ENCODE assay signal across 24 cellular contexts in the genomic region with DNA sequence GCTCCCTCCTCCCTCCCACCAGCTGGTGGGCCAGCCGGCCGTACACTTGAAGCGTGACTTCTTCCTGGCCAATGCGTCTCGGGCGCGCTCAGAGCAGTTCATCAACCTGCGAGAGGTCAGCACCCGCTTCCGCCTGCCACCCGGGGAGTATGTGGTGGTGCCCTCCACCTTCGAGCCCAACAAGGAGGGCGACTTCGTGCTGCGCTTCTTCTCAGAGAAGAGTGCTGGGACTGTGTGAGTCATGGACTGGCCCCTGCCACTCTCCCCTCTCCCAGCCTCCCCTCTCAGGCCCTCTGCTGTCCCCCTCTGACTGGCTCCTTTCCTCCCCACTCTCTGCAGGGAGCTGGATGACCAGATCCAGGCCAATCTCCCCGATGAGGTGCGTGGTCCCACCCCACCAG. TPM values are rescaled to one million over a fixed set of nuclear protein-coding genes. Genes with fewer than 3 reads are reported as not detected.
DNase-seq lines count a peak whose midpoint lies in the region; ATAC-seq and TF ChIP-seq lines count a peak whose summit lies in the region.
"Had no signal": no experiment of that assay in that cellular context is flagged by ENCODE, and none has a peak within 500 bp of the region (broad histone marks: within the 10 kb centered on the region; RNA-seq: fewer than 3 reads in every experiment).

No MANE protein-coding gene starts in this region.

- H3K27ac ChIP-seq in stomach (no peak overlapping the region), lower lobe of right lung (no peak overlapping the region), substantia nigra (ENCODE audit: low read depth, low read length, poor library complexity, severe bottlenecking) (no peak overlapping the region), OCI-LY7 (ENCODE audit: low read depth, low read length, poor library complexity, severe bottlenecking) (no peak overlapping the region)
- H3K27ac ChIP-seq: 22Rv1; BLaER1 treated with 17β-estradiol and CSF1 and Interleukin-3, amounts not matched to agents 10 nM and 100 nM had no signal

- no peaks in the 10 kb centered on the region for H3K27me3 Mint-ChIP-seq in activated CD8-positive, alpha-beta memory T cell treated with anti-CD3 and anti-CD28 coated beads, Interleukin-2, amount 10 ng/mL, durations not matched to agents 7 days and 5 days
- H3K27me3 Mint-ChIP-seq in WTC11 (ENCODE audit: low read depth) = no peaks in the 10 kb centered on the region
- H3K27me3 Mint-ChIP-seq: CD4-positive, alpha-beta memory T cell; IgD-negative memory B cell had no signal

- CTCF ChIA-PET in activated CD8-positive, alpha-beta memory T cell treated with anti-CD3 and anti-CD28 coated beads, Interleukin-2, amount 10 ng/mL, durations not matched to agents 7 days and 5 days (lab: Charles Lee) = interaction anchor here (0.8 to 5.7 kb wide), 3 partner anchors 53 to 109 kb away, joined by 3 to 43 read pairs (median 3); a partner anchor contains a TSS
- CTCF ChIA-PET in WTC11 (lab: Charles Lee) (interaction anchor here (0.7 to 6.3 kb wide), 6 partner anchors 7 to 67 kb away, joined by 3 to 82 read pairs (median 4); a partner anchor contains a TSS), OCI-LY7 (lab: Charles Lee; ENCODE audit: unreplicated experiment) (interaction anchor here (0.6 to 1.0 kb wide), 2 partner anchors 109 to 112 kb away, joined by 3 read pairs; no protein-coding TSS in a partner anchor)

- H3K4me1 Mint-ChIP-seq in activated CD8-positive, alpha-beta memory T cell treated with anti-CD3 and anti-CD28 coated beads, Interleukin-2, amount 10 ng/mL, durations not matched to agents 7 days and 5 days = peaks cover 8% of the 10 kb centered on the region
- H3K4me1 Mint-ChIP-seq in WTC11 = peaks cover 19% of the 10 kb centered on the region

- H3K4me3 Mint-ChIP-seq in activated CD8-positive, alpha-beta memory T cell treated with anti-CD3 and anti-CD28 coated beads, Interleukin-2, amount 10 ng/mL, durations not matched to agents 7 days and 5 days = no peak overlapping the region
- no peak overlapping the region for H3K4me3 Mint-ChIP-seq in WTC11
- H3K4me3 Mint-ChIP-seq: CD4-positive, alpha-beta memory T cell; IgD-negative memory B cell had no signal

- H3K9me2 ChIP-seq in OCI-LY7 (ENCODE audit: insufficient read depth, low read length) = no peaks in the 10 kb centered on the region

- ATAC-seq in activated CD8-positive, alpha-beta memory T cell treated with anti-CD3 and anti-CD28 coated beads, Interleukin-2, amount 10 ng/mL, durations not matched to agents 7 days and 5 days = no peak
- ATAC-seq in WTC11 = no peak
- no peak for ATAC-seq in left lobe of liver
- no peak for ATAC-seq in lower lobe of right lung

- intact Hi-C loops in stomach (cut with DNase I; ENCODE audit: low total_unique reads) (no loop called here), lower lobe of right lung (cut with DNase I) (no loop called here), OCI-LY7 (cut with micrococcal nuclease; ENCODE audit: unreplicated experiment) (no loop called here)

- H3K27ac Mint-ChIP-seq in activated CD8-positive, alpha-beta memory T cell treated with anti-CD3 and anti-CD28 coated beads, Interleukin-2, amount 10 ng/mL, durations not matched to agents 7 days and 5 days = no peak overlapping the region
- H3K27ac Mint-ChIP-seq in WTC11 = 0 out of 2 replicates have a peak overlapping the region, but pooled peaks have one; percentile 65
- H3K27ac Mint-ChIP-seq: CD4-positive, alpha-beta memory T cell; IgD-negative memory B cell had no signal

- no peaks in the 10 kb centered on the region for H3K9me3 ChIP-seq in stomach
- no peaks in the 10 kb centered on the region for H3K9me3 ChIP-seq in lower lobe of right lung
- no peaks in the 10 kb centered on the region for H3K9me3 ChIP-seq in OCI-LY7 (ENCODE audit: low read length)
- H3K9me3 ChIP-seq: BLaER1 treated with 17β-estradiol and CSF1 and Interleukin-3, amounts not matched to agents 10 nM and 100 nM; Caco-2 had no signal

- H3K79me2 ChIP-seq in OCI-LY7 (ENCODE audit: insufficient read depth, low read depth, low read length) = no peaks in the 10 kb centered on the region

- H3K36me3 ChIP-seq in stomach (peaks cover 73 to 99% (median 98%) of the 10 kb centered on the region in 4 donors), lower lobe of right lung (peaks cover 97% of the 10 kb centered on the region), OCI-LY7 (ENCODE audit: insufficient read depth, low read length) (peaks cover 31% of the 10 kb centered on the region; the same call in 1 of the 2 replicates)

- H2AFZ ChIP-seq in OCI-LY7 (ENCODE audit: low read length) = no peak overlapping the region

- H3K4me3 ChIP-seq in stomach (no peak overlapping the region), lower lobe of right lung (no peak overlapping the region), OCI-LY7 (ENCODE audit: low read depth, low read length, poor library complexity, severe bottlenecking) (no peak overlapping the region)
- H3K4me3 ChIP-seq: BLaER1 treated with 17β-estradiol and CSF1 and Interleukin-3, amounts not matched to agents 10 nM and 100 nM had no signal

- no peak for TF ChIP-seq CTCF in WTC11 (IDR thresholded peaks at IDR 0.05)
- TF ChIP-seq CTCF in stomach (IDR thresholded peaks at IDR 0.05) = no peak
- no peak for TF ChIP-seq CTCF in lower lobe of right lung (IDR thresholded peaks at IDR 0.05)
- no peak for TF ChIP-seq CTCF in OCI-LY7 (conservative IDR thresholded peaks at IDR 0.05; ENCODE audit: low read length)

- H4K20me1 ChIP-seq in OCI-LY7 (ENCODE audit: insufficient read depth, low read length) = no peaks in the 10 kb centered on the region

- POLR2A ChIA-PET in WTC11 (lab: Charles Lee) (no interaction called here), OCI-LY7 (lab: Charles Lee) (interaction anchor here (0.5 kb wide), 1 partner anchor 9 kb away, joined by 3 read pairs; no protein-coding TSS in a partner anchor)

- 88 to 98% (median 94%) methylated on average over 10 to 17 of the region's 17 CpGs for WGBS in stomach, 5 donors

- no peak overlapping the region for H3K4me2 ChIP-seq in OCI-LY7 (ENCODE audit: low read length)

- no peak for TF ChIP-seq EP300 in stomach (IDR thresholded peaks at IDR 0.05)

- BruUV-seq in OCI-LY7 (replicated peaks; lab: Mats Ljungman, UMichigan) = no TSS peak

- peak; percentile 51 for DNase-seq in activated CD8-positive, alpha-beta memory T cell treated with anti-CD3 and anti-CD28 coated beads for 24 hours
- DNase-seq in activated CD8-positive, alpha-beta memory T cell treated with anti-CD3 and anti-CD28 coated beads, Interleukin-2, amount 10 ng/mL, durations not matched to agents 7 days and 5 days = no peak
- DNase-seq in WTC11 (ENCODE audit: low spot score) (no peak), left lobe of liver (ENCODE audit: low spot score) (peak; percentile 43), stomach (peak; percentile 20), lower lobe of right lung (no peak), substantia nigra (lab: John Stamatoyannopoulos, UW) (no peak), OCI-LY7 (ENCODE audit: low spot score) (no peak)
- DNase-seq: ACHN; Caco-2; CD4-positive, alpha-beta memory T cell; MV-4-11; NCI-H1105 treated with DMSO at 0.1 percent for 48 hours; NCI-H2029 treated with DMSO at 0.1 percent for 48 hours; NCI-H2171; NCI-H446; NCI-H526; Right ventricle myocardium superior had no signal

- peaks cover 10% of the 10 kb centered on the region for H3K36me3 Mint-ChIP-seq in activated CD8-positive, alpha-beta memory T cell treated with anti-CD3 and anti-CD28 coated beads, Interleukin-2, amount 10 ng/mL, durations not matched to agents 7 days and 5 days
- H3K36me3 Mint-ChIP-seq in WTC11 = peaks cover 41% of the 10 kb centered on the region

- no peak for TF ChIP-seq POLR2A in stomach (IDR thresholded peaks at IDR 0.05)

- H3K27me3 ChIP-seq in stomach (no peaks in the 10 kb centered on the region), lower lobe of right lung (ENCODE audit: low read depth) (no peaks in the 10 kb centered on the region)
- H3K27me3 ChIP-seq: BLaER1 treated with 17β-estradiol and CSF1 and Interleukin-3, amounts not matched to agents 10 nM and 100 nM had no signal

- H3K9me3 Mint-ChIP-seq in activated CD8-positive, alpha-beta memory T cell treated with anti-CD3 and anti-CD28 coated beads, Interleukin-2, amount 10 ng/mL, durations not matched to agents 7 days and 5 days (ENCODE audit: low read depth) = no peaks in the 10 kb centered on the region
- H3K9me3 Mint-ChIP-seq in WTC11 = no peaks in the 10 kb centered on the region
- H3K9me3 Mint-ChIP-seq: CD4-positive, alpha-beta memory T cell; IgD-negative memory B cell had no signal

- H3K4me1 ChIP-seq in stomach (peaks cover 0 to 3% (median 0%) of the 10 kb centered on the region in 4 donors), lower lobe of right lung (peaks cover 14% of the 10 kb centered on the region), OCI-LY7 (ENCODE audit: insufficient read depth, low read length, poor library complexity, severe bottlenecking) (no peaks in the 10 kb centered on the region)
- H3K4me1 ChIP-seq: Caco-2 had no signal

TF ChIP-seq in WTC11, 78 proteins besides CTCF, POLR2A, EP300 and RAD21 (continues in another document):
- TF ChIP-seq RELA (CRISPR knock-in tag; IDR thresholded peaks at IDR 0.05; ENCODE audit: borderline replicate concordance) (no peak), KAT7 (CRISPR knock-in tag; IDR thresholded peaks at IDR 0.05; ENCODE audit: borderline replicate concordance) (no peak)

RNA-seq across cellular contexts. Expression of a gene that starts 24.7 kb away (rescaled TPM):
- total RNA-seq in activated CD8-positive, alpha-beta memory T cell treated with anti-CD3 and anti-CD28 coated beads, Interleukin-2, amount 10 ng/mL, durations not matched to agents 7 days and 5 days = 100 to 1,000 TPM; 137 to 174 TPM
- total RNA-seq in WTC11 (2021) (204 to 257 TPM (median 218 TPM) in 3 replicates), left lobe of liver (81.0 TPM), stomach (100 to 1,000 TPM in 3 of 5 donors, 10 to 100 TPM in 2; 79.5 to 325 (median 155) TPM), lower lobe of right lung (176 TPM), OCI-LY7 (2022) (111 and 118 TPM in 2 replicates)
- polyA plus RNA-seq in stomach = 100 to 1,000 TPM in 2 of 3 donors, 10 to 100 TPM in 1; 96.1 to 234 (median 112) TPM
- 66.9 and 89.9 TPM in 2 replicates for total RNA-seq in OCI-LY7 (2014; rRNA removed; shearing (Covaris generic))

RNA-seq across cellular contexts. Expression of a gene that starts 36.4 kb away (rescaled TPM):
- total RNA-seq in activated CD8-positive, alpha-beta memory T cell treated with anti-CD3 and anti-CD28 coated beads, Interleukin-2, amount 10 ng/mL, durations not matched to agents 7 days and 5 days = not detected
- total RNA-seq in WTC11 (2021) (0.27 to 0.35 TPM (median 0.32 TPM) in 3 replicates), left lobe of liver (1.2 TPM), stomach (not detected), lower lobe of right lung (not detected), OCI-LY7 (2022) (not detected in 2 replicates)
- polyA plus RNA-seq in stomach = not detected
- total RNA-seq in OCI-LY7 (2014; rRNA removed; shearing (Covaris generic)) = not detected in 2 replicates
- total RNA-seq: Caco-2; CD4-positive, alpha-beta memory T cell; Daoy; M059J; Right ventricle myocardium superior; RPMI7951 had no signal
- polyA plus RNA-seq: CD4-positive, alpha-beta memory T cell; IgD-negative memory B cell had no signal

RNA-seq across cellular contexts. Expression of a gene that starts 55.3 kb away (rescaled TPM):
- 10 to 100 TPM; 79.8 to 89.5 TPM for total RNA-seq in activated CD8-positive, alpha-beta memory T cell treated with anti-CD3 and anti-CD28 coated beads, Interleukin-2, amount 10 ng/mL, durations not matched to agents 7 days and 5 days
- total RNA-seq in WTC11 (2021) = 26.9 to 35.6 TPM (median 28.5 TPM) in 3 replicates
- total RNA-seq in left lobe of liver = 3.3 TPM
- total RNA-seq in stomach = 10 to 100 TPM in 2 of 5 donors, 1 to 10 TPM in 3; 1.7 to 17.0 (median 5.5) TPM
- polyA plus RNA-seq in stomach = 10 to 100 TPM in 2 of 3 donors, 1 to 10 TPM in 1; 8.6 to 11.2 (median 10.3) TPM
- total RNA-seq in lower lobe of right lung = 8.7 TPM
- total RNA-seq in OCI-LY7 (2014; rRNA removed; shearing (Covaris generic)) = 47.5 and 50.0 TPM in 2 replicates
- total RNA-seq in OCI-LY7 (2022) = 89.1 and 103 TPM in 2 replicates

Comparison
In these comparisons a context has a peak if more than half of its experiments do, and no peak if none do; other contexts are left out.
1. DNase-seq: peak in activated CD8-positive, alpha-beta memory T cell treated with anti-CD3 and anti-CD28 coated beads for 24 hours (single experiment), left lobe of liver (single experiment) and stomach (single experiment); none in activated CD8-positive, alpha-beta memory T cell treated with anti-CD3 and anti-CD28 coated beads, Interleukin-2, amount 10 ng/mL, durations not matched to agents 7 days and 5 days (single experiment), WTC11 (single experiment), lower lobe of right lung (single experiment), substantia nigra (0 of 49) and OCI-LY7 (single experiment).